Comparison of ENCODE assay signal across 10 cellular contexts in the genomic region with DNA sequence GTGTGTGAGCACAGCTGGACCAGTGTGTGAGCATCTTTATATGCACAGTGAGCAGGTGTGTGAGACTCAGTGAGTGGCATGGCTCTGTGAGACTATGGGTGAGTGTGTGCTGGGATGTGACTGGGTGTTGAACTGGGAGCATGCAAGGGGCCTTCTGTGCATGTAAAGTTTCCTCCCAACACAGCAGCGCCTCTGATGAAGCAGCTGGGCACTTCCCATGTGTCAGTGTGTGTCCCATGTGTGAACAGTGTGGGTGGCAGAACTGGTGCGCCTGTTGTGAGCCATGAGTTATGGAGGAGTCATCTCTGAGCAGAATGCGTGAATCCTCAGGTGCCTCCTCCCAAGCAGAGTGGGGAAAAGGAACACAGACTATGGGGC. TPM values are rescaled to one million over a fixed set of nuclear protein-coding genes. Genes with fewer than 3 reads are reported as not detected.
DNase-seq lines count a peak whose midpoint lies in the region; ATAC-seq and TF ChIP-seq lines count a peak whose summit lies in the region.
"Had no signal": no experiment of that assay in that cellular context is flagged by ENCODE, and none has a peak within 500 bp of the region (broad histone marks: within the 10 kb centered on the region; RNA-seq: fewer than 3 reads in every experiment).

No MANE protein-coding gene starts in this region.

- H3K9me3 ChIP-seq in skeletal muscle tissue (ENCODE audit: control insufficient read depth in 3 of 3, low read length in 3 of 3): no peaks in the 10 kb centered on the region

- TF ChIP-seq POLR2A in GM18505 (IDR thresholded peaks at IDR 0.05; ENCODE audit: borderline replicate concordance, extremely low read depth, insufficient read depth, insufficient read length): peak; percentile 62

- H3K9ac ChIP-seq in skeletal muscle tissue (ENCODE audit: low read depth in 1 of 3, low read length in 3 of 3): peak overlapping the region; percentile 58 to 71 (median 67)

- H3K36me3 ChIP-seq in skeletal muscle tissue (ENCODE audit: control insufficient read depth in 3 of 3, insufficient read depth in 3 of 3, low read length in 3 of 3): no peaks in the 10 kb centered on the region

- H3K27ac ChIP-seq in skeletal muscle tissue (ENCODE audit: low read depth, low read length): peak overlapping the region; percentile 81
- H3K27ac ChIP-seq: coronary artery had no signal

- H3K4me1 ChIP-seq in skeletal muscle tissue (ENCODE audit: control insufficient read depth in 3 of 3, insufficient read depth in 3 of 3, low read length in 3 of 3): peaks cover 13 to 33% (median 25%) of the 10 kb centered on the region in 3 donors

- ATAC-seq in GM18505 (IDR thresholded peaks at IDR 0.05; ENCODE audit: unreplicated experiment): no peak
- ATAC-seq in HG02571 (IDR thresholded peaks at IDR 0.05; ENCODE audit: unreplicated experiment): peak; percentile 12
- ATAC-seq in esophagus mucosa: no peak

- no peaks in the 10 kb centered on the region for H3K27me3 ChIP-seq in skeletal muscle tissue (ENCODE audit: control insufficient read depth in 3 of 3, insufficient read depth in 3 of 3, low read length in 3 of 3)

- peak overlapping the region; percentile 71 to 80 (median 74) for H3K4me3 ChIP-seq in skeletal muscle tissue (ENCODE audit: low read length in 3 of 3)
- H3K4me3 ChIP-seq: coronary artery had no signal

- DNase-seq in activated CD4-positive, alpha-beta T cell treated with anti-CD3 and anti-CD28 coated beads, Interleukin-2, amount 50 U/mL, for 4 hours: peak; percentile 22 to 32
- DNase-seq in NOMO-1 (lab: John Stamatoyannopoulos, UW; ENCODE audit: unreplicated experiment in 2 of 2): no peak
- DNase-seq in NCI-H82 (lab: John Stamatoyannopoulos, UW): no peak
- no peak for DNase-seq in NCI-H2081 (lab: John Stamatoyannopoulos, UW)
- DNase-seq: NCI-H774 had no signal

RNA-seq across cellular contexts. Expression of a gene that starts 24.1 kb away (rescaled TPM):
- total RNA-seq in skeletal muscle tissue (not detected), esophagus mucosa (not detected)

RNA-seq across cellular contexts. Expression of a gene that starts 24.5 kb away (rescaled TPM):
- total RNA-seq in skeletal muscle tissue (not detected), esophagus mucosa (not detected)

RNA-seq across cellular contexts. Expression of a gene that starts 58.0 kb away (rescaled TPM):
- total RNA-seq in skeletal muscle tissue: 5.7 TPM
- total RNA-seq in esophagus mucosa: not detected

Comparison
In these comparisons a context has a peak if more than half of its experiments do, and no peak if none do; other contexts are left out.
1. DNase-seq: peak in activated CD4-positive, alpha-beta T cell treated with anti-CD3 and anti-CD28 coated beads, Interleukin-2, amount 50 U/mL, for 4 hours (2 of 2); none in NOMO-1 (0 of 2), NCI-H82 (single experiment) and NCI-H2081 (0 of 2).